In genomic region chr19:40755248-40755624, GRCh38 we compare ENCODE assay signal across 18 cellular contexts. TPM values are rescaled to one million over a fixed set of nuclear protein-coding genes. Genes with fewer than 3 reads are reported as not detected.
A peak's percentile ranks its signal among the peaks of the same experiment; 100 is the strongest.
DNase-seq lines count a peak whose midpoint lies in the region; ATAC-seq, FAIRE-seq and TF ChIP-seq lines count a peak whose summit lies in the region.
"Had no signal": no experiment of that assay in that cellular context is flagged by ENCODE, and none has a peak within 500 bp of the region (broad histone marks: within the 10 kb centered on the region; RNA-seq: fewer than 3 reads in every experiment).

No MANE protein-coding gene starts in this region.

- TF ChIP-seq CTCF in OCI-LY3 (IDR thresholded peaks at IDR 0.05; ENCODE audit: low read depth, low read length) = no peak
- no peak for TF ChIP-seq CTCF in mammary epithelial cell (conservative IDR thresholded peaks at IDR 0.05 in 1 of 2, IDR thresholded peaks at IDR 0.05 in 1 of 2; ENCODE audit: extremely low read depth in 1 of 2, insufficient read depth in 1 of 2, low read depth in 1 of 2, low read length in 2 of 2)

- H3K4me3 ChIP-seq in OCI-LY3 (ENCODE audit: low read length) = no peak overlapping the region
- H3K4me3 ChIP-seq in small intestine (ENCODE audit: low read depth in 1 of 2, low read length in 2 of 2) = no peak overlapping the region
- no peak overlapping the region for H3K4me3 ChIP-seq in mammary epithelial cell (replicated peaks in 1 of 3; ENCODE audit: insufficient read depth in 1 of 3, low read depth in 2 of 3, low read length in 3 of 3)
- H3K4me3 ChIP-seq: cardiac muscle cell, sigmoid colon, tibial artery had no signal

- ATAC-seq in central memory CD8-positive, alpha-beta T cell (replicated peaks; ENCODE audit: extremely low read depth, poor library complexity, severe bottlenecking) = no peak

- WGBS in small intestine, 3 donors = 59 to 66% (median 65%) methylated on average over 3 of the region's 3 CpGs
- 100% methylated on average over 2 of the region's 3 CpGs for WGBS in mammary epithelial cell (ENCODE audit: low coverage, missing lambda C conversion rate)

- no peaks in the 10 kb centered on the region for H3K9me3 Mint-ChIP-seq in T-helper 2 cell treated with Interferon-gamma antibody and Interleukin-4, amounts not matched to agents 5 μg/mL and 100 μg/mL, for 36 hours
- H3K9me3 Mint-ChIP-seq in central memory CD8-positive, alpha-beta T cell = no peaks in the 10 kb centered on the region

- peaks cover 56% of the 10 kb centered on the region for H3K36me3 ChIP-seq in OCI-LY3 (replicated peaks; ENCODE audit: low read depth, low read length)
- H3K36me3 ChIP-seq in small intestine (ENCODE audit: control insufficient read depth in 2 of 2, insufficient read depth in 2 of 2, low read length in 2 of 2) = peaks cover 7 to 16% of the 10 kb centered on the region in 2 donors
- peaks cover 13% of the 10 kb centered on the region for H3K36me3 ChIP-seq in mammary epithelial cell (ENCODE audit: insufficient read depth, low read length)

- H3K9ac ChIP-seq in OCI-LY3 (ENCODE audit: low read length) (no peak overlapping the region), mammary epithelial cell (ENCODE audit: insufficient read depth, low read length) (no peak overlapping the region)

- no peak for DNase-seq in T-helper 2 cell treated with Interferon-gamma antibody and Interleukin-4, amounts not matched to agents 5 μg/mL and 100 μg/mL, for 36 hours (ENCODE audit: low spot score)
- DNase-seq in T-helper 2 cell = no peak
- no peak for DNase-seq in central memory CD8-positive, alpha-beta T cell (ENCODE audit: low spot score in 2 of 2)
- DNase-seq in small intestine = no peak
- DNase-seq in mammary epithelial cell = no peak
- DNase-seq in GM19238 (ENCODE audit: insufficient read length, low spot score) = no peak
- no peak for DNase-seq in NCI-H1092 (lab: John Stamatoyannopoulos, UW)
- DNase-seq: 8988T, DMS53, NCI-H446 treated with DMSO at 0.1 percent for 48 hours, sigmoid colon, tibial artery had no signal

- H4K20me1 ChIP-seq in OCI-LY3 (ENCODE audit: insufficient read depth, low read length) (peaks cover 48% of the 10 kb centered on the region), mammary epithelial cell (ENCODE audit: insufficient read depth, low read length) (no peaks in the 10 kb centered on the region)

- intact Hi-C loops in mammary epithelial cell (cut with micrococcal nuclease) = no loop called here

- peaks cover 33% of the 10 kb centered on the region for H3K4me1 Mint-ChIP-seq in T-helper 2 cell treated with Interferon-gamma antibody and Interleukin-4, amounts not matched to agents 5 μg/mL and 100 μg/mL, for 36 hours (ENCODE audit: low read depth)
- peaks cover 67% of the 10 kb centered on the region for H3K4me1 Mint-ChIP-seq in central memory CD8-positive, alpha-beta T cell

- H3K27ac Mint-ChIP-seq in T-helper 2 cell treated with Interferon-gamma antibody and Interleukin-4, amounts not matched to agents 5 μg/mL and 100 μg/mL, for 36 hours = no peak overlapping the region
- H3K27ac Mint-ChIP-seq in central memory CD8-positive, alpha-beta T cell (ENCODE audit: low read depth) = peak overlapping the region; percentile 95

- BruUV-seq in mammary epithelial cell (replicated peaks; lab: Mats Ljungman, UMichigan) = no TSS peak

- H3K36me3 Mint-ChIP-seq in T-helper 2 cell treated with Interferon-gamma antibody and Interleukin-4, amounts not matched to agents 5 μg/mL and 100 μg/mL, for 36 hours (ENCODE audit: low read depth) = peaks cover 70% of the 10 kb centered on the region
- peaks cover 69% of the 10 kb centered on the region for H3K36me3 Mint-ChIP-seq in central memory CD8-positive, alpha-beta T cell (ENCODE audit: insufficient read depth)

- no peak overlapping the region for H2AFZ ChIP-seq in OCI-LY3 (ENCODE audit: low read depth, low read length)
- no peak overlapping the region for H2AFZ ChIP-seq in mammary epithelial cell (ENCODE audit: low read depth, low read length)

- H3K4me2 ChIP-seq in OCI-LY3 (ENCODE audit: low read length) = peak overlapping the region; percentile 74
- no peak overlapping the region for H3K4me2 ChIP-seq in mammary epithelial cell (ENCODE audit: insufficient read depth, low read depth, low read length)

- in situ Hi-C loops in mammary epithelial cell (cut with MboI; ENCODE audit: low sequenced_read_pairs in 2 of 2) = no loop called here

- H3K9me3 ChIP-seq in OCI-LY3 (ENCODE audit: insufficient read depth, low read length) = no peaks in the 10 kb centered on the region
- H3K9me3 ChIP-seq in small intestine (ENCODE audit: control insufficient read depth, low read depth) = no peaks in the 10 kb centered on the region
- H3K9me3 ChIP-seq in mammary epithelial cell (replicated peaks; ENCODE audit: insufficient read depth, low read length) = no peaks in the 10 kb centered on the region
- H3K9me3 ChIP-seq: sigmoid colon, tibial artery had no signal

- CTCF ChIA-PET in mammary epithelial cell (lab: Charles Lee; ENCODE audit: low non-redundant PET) = no interaction called here

- H3K4me1 ChIP-seq in OCI-LY3 (ENCODE audit: low read length) = peaks cover 38% of the 10 kb centered on the region
- peaks cover 0 to 11% of the 10 kb centered on the region in 2 donors for H3K4me1 ChIP-seq in small intestine (ENCODE audit: control insufficient read depth in 2 of 2, insufficient read depth in 1 of 2, low read depth in 1 of 2, low read length in 1 of 2)
- peaks cover 28% of the 10 kb centered on the region for H3K4me1 ChIP-seq in mammary epithelial cell (ENCODE audit: insufficient read depth, low read length)

- dilution Hi-C loops in mammary epithelial cell (cut with HindIII; ENCODE audit: low sequenced_read_pairs) = loop anchor here (10.0 kb wide), 1 partner anchor 260 kb away; no protein-coding TSS in a partner anchor

- H3K79me2 ChIP-seq in OCI-LY3 (ENCODE audit: low read length) (peaks cover 85% of the 10 kb centered on the region), mammary epithelial cell (ENCODE audit: insufficient read depth, low read length) (peaks cover 82% of the 10 kb centered on the region)

- H3K27ac ChIP-seq in OCI-LY3 (ENCODE audit: low read length) (peak overlapping the region; percentile 80), small intestine (ENCODE audit: low read depth in 1 of 2, low read length in 1 of 2) (peak overlapping the region; percentile 40 to 94), mammary epithelial cell (ENCODE audit: insufficient read depth, low read depth, low read length) (no peak overlapping the region)
- H3K27ac ChIP-seq: tibial artery had no signal

- H3K27me3 Mint-ChIP-seq in T-helper 2 cell treated with Interferon-gamma antibody and Interleukin-4, amounts not matched to agents 5 μg/mL and 100 μg/mL, for 36 hours (ENCODE audit: low read depth) = no peaks in the 10 kb centered on the region
- no peaks in the 10 kb centered on the region for H3K27me3 Mint-ChIP-seq in central memory CD8-positive, alpha-beta T cell

- peak overlapping the region; percentile 88 for H3K4me3 Mint-ChIP-seq in T-helper 2 cell treated with Interferon-gamma antibody and Interleukin-4, amounts not matched to agents 5 μg/mL and 100 μg/mL, for 36 hours
- peak overlapping the region; percentile 84 for H3K4me3 Mint-ChIP-seq in central memory CD8-positive, alpha-beta T cell

- H3K27me3 ChIP-seq in OCI-LY3 (ENCODE audit: low read depth, low read length) (no peaks in the 10 kb centered on the region), small intestine (ENCODE audit: control insufficient read depth in 2 of 2, insufficient read depth in 2 of 2, low read length in 2 of 2) (no peaks in the 10 kb centered on the region), mammary epithelial cell (ENCODE audit: insufficient read depth, low read length) (no peaks in the 10 kb centered on the region)
- H3K27me3 ChIP-seq: cardiac muscle cell, sigmoid colon, tibial artery had no signal

- FAIRE-seq in small intestine (lab: Jason Lieb, UNC) = no peak
- FAIRE-seq: GM12891, HTR-8/SVneo, RCC 7860 had no signal

RNA-seq across cellular contexts. Expression of gene SNRPA, which starts 4.2 kb away (rescaled TPM):
- polyA plus RNA-seq in small intestine = 10 to 100 TPM; 25.7 to 77.8 (median 36.7) TPM
- total RNA-seq in mammary epithelial cell = 10 to 100 TPM; 28.2 to 99.3 TPM
- 117 TPM for polyA plus RNA-seq in mammary epithelial cell
- polyA minus RNA-seq in mammary epithelial cell = 257 TPM

RNA-seq across cellular contexts. Expression of gene ACTMAP, which starts 5.0 kb away (rescaled TPM):
- polyA plus RNA-seq in small intestine = 10 to 100 TPM; 12.1 to 27.5 (median 19.5) TPM
- total RNA-seq in mammary epithelial cell = 10 to 100 TPM in 1 of 2 donors, 1 to 10 TPM in 1; 1.0 to 15.2 TPM
- polyA plus RNA-seq in mammary epithelial cell = 3.2 TPM
- 6.4 TPM for polyA minus RNA-seq in mammary epithelial cell

RNA-seq across cellular contexts. Expression of gene MIA, which starts 20.1 kb away (rescaled TPM):
- polyA plus RNA-seq in small intestine (1 to 10 TPM in 2 of 3 donors, not detected in 1; 3.2 to 4.3 TPM), mammary epithelial cell (166 TPM)
- 100 to 1,000 TPM; 106 to 107 TPM for total RNA-seq in mammary epithelial cell
- polyA minus RNA-seq in mammary epithelial cell = 99.5 TPM
- total RNA-seq: cardiac muscle cell, mononuclear cell had no signal
- polyA plus RNA-seq: cardiac muscle cell had no signal

RNA-seq across cellular contexts. Expression of gene RAB4B, which starts 22.8 kb away (rescaled TPM):
- polyA plus RNA-seq in small intestine = 10 to 100 TPM; 41.9 to 48.1 (median 44.3) TPM
- 10 to 100 TPM in 1 of 2 donors, 1 to 10 TPM in 1; 9.0 to 23.5 TPM for total RNA-seq in mammary epithelial cell
- polyA plus RNA-seq in mammary epithelial cell = 10.0 TPM
- 12.0 TPM for polyA minus RNA-seq in mammary epithelial cell

RNA-seq across cellular contexts. Expression of gene ITPKC, which starts 38.3 kb away (rescaled TPM):
- 10 to 100 TPM; 22.7 to 26.4 (median 24.7) TPM for polyA plus RNA-seq in small intestine
- total RNA-seq in mammary epithelial cell = 10 to 100 TPM; 38.7 to 40.0 TPM
- 25.4 TPM for polyA plus RNA-seq in mammary epithelial cell
- polyA minus RNA-seq in mammary epithelial cell = 36.0 TPM

Comparison
In these comparisons a context has a peak if more than half of its experiments do, and no peak if none do; other contexts are left out.
1. RNA of gene MIA, which starts 20.1 kb away (polyA plus RNA-seq): 166 TPM in mammary epithelial cell (single experiment); 3.2 to 4.3 TPM in small intestine; every median in the first group is over 10 times any median in the second.